Comparison of ENCODE assay signal across 1 cellular context in the genomic region with DNA sequence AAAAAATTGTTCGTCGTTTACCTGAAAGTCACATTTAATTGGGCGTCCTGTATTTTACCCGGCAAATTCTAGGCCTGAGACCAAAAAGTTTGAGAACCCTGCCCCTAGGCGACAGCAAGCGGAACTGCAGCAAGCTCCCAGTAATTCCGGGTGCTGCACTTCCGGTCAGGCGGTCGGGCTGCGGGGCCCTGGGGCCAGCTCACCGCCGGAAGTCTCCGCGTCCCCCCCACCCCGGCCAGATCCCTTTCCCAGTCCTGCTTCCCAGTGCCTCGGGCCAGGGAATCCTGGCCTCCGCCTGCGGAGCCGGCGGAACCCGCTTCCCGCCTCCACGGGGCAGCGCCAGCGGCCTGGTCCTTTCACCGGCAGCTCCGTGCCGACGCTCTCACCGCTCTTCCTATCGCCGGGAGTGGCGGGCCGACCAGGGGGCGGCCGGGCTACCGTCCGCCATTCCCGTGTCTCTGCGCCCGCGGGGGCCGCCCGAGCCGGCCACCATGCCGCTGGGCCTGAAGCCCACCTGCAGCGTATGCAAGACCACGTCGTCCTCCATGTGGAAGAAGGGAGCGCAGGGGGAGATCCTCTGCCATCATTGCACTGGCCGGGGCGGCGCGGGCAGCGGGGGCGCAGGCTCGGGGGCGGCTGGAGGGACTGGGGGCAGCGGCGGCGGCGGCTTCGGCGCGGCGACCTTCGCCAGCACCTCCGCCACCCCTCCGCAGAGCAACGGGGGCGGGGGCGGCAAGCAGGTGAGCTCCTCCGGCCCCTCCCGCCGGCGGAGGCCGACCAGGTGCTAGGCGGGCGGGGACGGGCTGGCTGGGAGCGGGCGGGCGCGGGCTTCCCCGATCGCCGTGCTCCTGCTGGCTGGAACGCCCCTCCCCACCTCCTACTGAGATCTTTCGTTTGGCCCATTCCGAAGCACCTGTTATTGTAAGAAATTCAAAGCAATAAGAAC.
TF ChIP-seq lines count a peak whose summit lies in the region.

A gene with protein sequence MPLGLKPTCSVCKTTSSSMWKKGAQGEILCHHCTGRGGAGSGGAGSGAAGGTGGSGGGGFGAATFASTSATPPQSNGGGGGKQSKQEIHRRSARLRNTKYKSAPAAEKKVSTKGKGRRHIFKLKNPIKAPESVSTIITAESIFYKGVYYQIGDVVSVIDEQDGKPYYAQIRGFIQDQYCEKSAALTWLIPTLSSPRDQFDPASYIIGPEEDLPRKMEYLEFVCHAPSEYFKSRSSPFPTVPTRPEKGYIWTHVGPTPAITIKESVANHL (plus strand): TSS at position 244 of the 946 bp plus-strand sequence. CDS start 248 bp downstream, at position 492.

TF ChIP-seq in GM12878, 131 proteins besides CTCF, POLR2A, EP300 and RAD21 (continued from another document and continues in another):
- TF ChIP-seq, protein P1, sequence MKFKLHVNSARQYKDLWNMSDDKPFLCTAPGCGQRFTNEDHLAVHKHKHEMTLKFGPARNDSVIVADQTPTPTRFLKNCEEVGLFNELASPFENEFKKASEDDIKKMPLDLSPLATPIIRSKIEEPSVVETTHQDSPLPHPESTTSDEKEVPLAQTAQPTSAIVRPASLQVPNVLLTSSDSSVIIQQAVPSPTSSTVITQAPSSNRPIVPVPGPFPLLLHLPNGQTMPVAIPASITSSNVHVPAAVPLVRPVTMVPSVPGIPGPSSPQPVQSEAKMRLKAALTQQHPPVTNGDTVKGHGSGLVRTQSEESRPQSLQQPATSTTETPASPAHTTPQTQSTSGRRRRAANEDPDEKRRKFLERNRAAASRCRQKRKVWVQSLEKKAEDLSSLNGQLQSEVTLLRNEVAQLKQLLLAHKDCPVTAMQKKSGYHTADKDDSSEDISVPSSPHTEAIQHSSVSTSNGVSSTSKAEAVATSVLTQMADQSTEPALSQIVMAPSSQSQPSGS (IDR thresholded peaks at IDR 0.05; ENCODE audit: low read length) = no peak
- TF ChIP-seq NR2C1 (IDR thresholded peaks at IDR 0.05) (no peak), POLR2AphosphoS5 (IDR thresholded peaks at IDR 0.05; ENCODE audit: low read length) (peak; percentile 65), NBN (IDR thresholded peaks at IDR 0.05) (no peak), BCL11A (IDR thresholded peaks at IDR 0.05; ENCODE audit: low read depth, low read length) (no peak), CEBPZ (IDR thresholded peaks at IDR 0.05; ENCODE audit: low read depth, low read length) (no peak), ZBTB33 (IDR thresholded peaks at IDR 0.05) (no peak), ATF7 (IDR thresholded peaks at IDR 0.05; ENCODE audit: low read depth) (no peak), ZSCAN29 (IDR thresholded peaks at IDR 0.05) (no peak), CBX3 (IDR thresholded peaks at IDR 0.05; ENCODE audit: borderline replicate concordance, low read depth) (no peak), SMARCA5 (IDR thresholded peaks at IDR 0.05) (peak; percentile 45; the same call in 1 of the 2 replicates), HDAC6 (IDR thresholded peaks at IDR 0.05; ENCODE audit: unreplicated experiment) (peak; percentile 51), TARDBP (IDR thresholded peaks at IDR 0.05; ENCODE audit: borderline replicate concordance) (no peak), REST (IDR thresholded peaks at IDR 0.05; ENCODE audit: low read depth, low read length) (no peak; the same call in 1 of the 2 replicates), ZBTB4 (CRISPR knock-in tag; IDR thresholded peaks at IDR 0.05) (no peak), BMI1 (IDR thresholded peaks at IDR 0.05; ENCODE audit: borderline replicate concordance) (no peak), POU2F2 (IDR thresholded peaks at IDR 0.05; ENCODE audit: borderline replicate concordance, low read depth, low read length) (peak; percentile 7; the same call in 1 of the 3 replicates), FOXK2 (IDR thresholded peaks at IDR 0.05) (no peak), MYB (IDR thresholded peaks at IDR 0.05; ENCODE audit: borderline replicate concordance, low read depth, low read length) (no peak), CBX5 (IDR thresholded peaks at IDR 0.05; ENCODE audit: low read depth) (no peak; the same call in 1 of the 2 replicates), JUNB (IDR thresholded peaks at IDR 0.05) (no peak)
- TF ChIP-seq, protein P2, sequence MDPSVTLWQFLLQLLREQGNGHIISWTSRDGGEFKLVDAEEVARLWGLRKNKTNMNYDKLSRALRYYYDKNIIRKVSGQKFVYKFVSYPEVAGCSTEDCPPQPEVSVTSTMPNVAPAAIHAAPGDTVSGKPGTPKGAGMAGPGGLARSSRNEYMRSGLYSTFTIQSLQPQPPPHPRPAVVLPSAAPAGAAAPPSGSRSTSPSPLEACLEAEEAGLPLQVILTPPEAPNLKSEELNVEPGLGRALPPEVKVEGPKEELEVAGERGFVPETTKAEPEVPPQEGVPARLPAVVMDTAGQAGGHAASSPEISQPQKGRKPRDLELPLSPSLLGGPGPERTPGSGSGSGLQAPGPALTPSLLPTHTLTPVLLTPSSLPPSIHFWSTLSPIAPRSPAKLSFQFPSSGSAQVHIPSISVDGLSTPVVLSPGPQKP (IDR thresholded peaks at IDR 0.05; ENCODE audit: low read depth, low read length) = peak; percentile 92
- TF ChIP-seq, protein P3, sequence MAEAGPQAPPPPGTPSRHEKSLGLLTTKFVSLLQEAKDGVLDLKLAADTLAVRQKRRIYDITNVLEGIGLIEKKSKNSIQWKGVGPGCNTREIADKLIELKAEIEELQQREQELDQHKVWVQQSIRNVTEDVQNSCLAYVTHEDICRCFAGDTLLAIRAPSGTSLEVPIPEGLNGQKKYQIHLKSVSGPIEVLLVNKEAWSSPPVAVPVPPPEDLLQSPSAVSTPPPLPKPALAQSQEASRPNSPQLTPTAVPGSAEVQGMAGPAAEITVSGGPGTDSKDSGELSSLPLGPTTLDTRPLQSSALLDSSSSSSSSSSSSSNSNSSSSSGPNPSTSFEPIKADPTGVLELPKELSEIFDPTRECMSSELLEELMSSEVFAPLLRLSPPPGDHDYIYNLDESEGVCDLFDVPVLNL (IDR thresholded peaks at IDR 0.05; ENCODE audit: low read depth, low read length) = no peak
- TF ChIP-seq, protein P4, sequence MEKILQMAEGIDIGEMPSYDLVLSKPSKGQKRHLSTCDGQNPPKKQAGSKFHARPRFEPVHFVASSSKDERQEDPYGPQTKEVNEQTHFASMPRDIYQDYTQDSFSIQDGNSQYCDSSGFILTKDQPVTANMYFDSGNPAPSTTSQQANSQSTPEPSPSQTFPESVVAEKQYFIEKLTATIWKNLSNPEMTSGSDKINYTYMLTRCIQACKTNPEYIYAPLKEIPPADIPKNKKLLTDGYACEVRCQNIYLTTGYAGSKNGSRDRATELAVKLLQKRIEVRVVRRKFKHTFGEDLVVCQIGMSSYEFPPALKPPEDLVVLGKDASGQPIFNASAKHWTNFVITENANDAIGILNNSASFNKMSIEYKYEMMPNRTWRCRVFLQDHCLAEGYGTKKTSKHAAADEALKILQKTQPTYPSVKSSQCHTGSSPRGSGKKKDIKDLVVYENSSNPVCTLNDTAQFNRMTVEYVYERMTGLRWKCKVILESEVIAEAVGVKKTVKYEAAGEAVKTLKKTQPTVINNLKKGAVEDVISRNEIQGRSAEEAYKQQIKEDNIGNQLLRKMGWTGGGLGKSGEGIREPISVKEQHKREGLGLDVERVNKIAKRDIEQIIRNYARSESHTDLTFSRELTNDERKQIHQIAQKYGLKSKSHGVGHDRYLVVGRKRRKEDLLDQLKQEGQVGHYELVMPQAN (conservative IDR thresholded peaks at IDR 0.05) = 0 out of 2 replicates have a peak, but pooled peaks have one; percentile 36
